ENCODE assay signal across 1 cellular context in the genomic region with DNA sequence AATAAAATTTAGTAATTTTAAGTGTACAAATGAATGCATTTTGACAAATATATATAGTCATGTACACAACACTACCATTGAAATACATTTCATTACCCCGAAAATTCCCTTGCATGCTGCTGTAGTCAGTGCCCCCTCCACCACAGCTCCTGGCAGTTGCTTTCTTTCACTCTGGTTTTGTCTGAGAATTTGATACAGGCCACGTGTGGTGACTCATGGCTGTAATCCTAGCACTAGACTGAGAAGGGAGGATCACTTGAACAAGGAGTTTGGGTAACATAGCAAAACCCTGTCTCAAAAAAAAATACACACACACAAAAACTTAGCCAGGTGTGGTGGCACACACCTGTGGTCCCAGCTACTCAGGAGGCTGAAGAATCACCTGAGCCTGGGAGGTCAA.
TF ChIP-seq lines count a peak whose summit lies in the region.

No MANE protein-coding gene starts in this region.

TF ChIP-seq in IMR-90, 13 proteins besides CTCF, POLR2A, EP300 and RAD21:
- TF ChIP-seq FOS (IDR thresholded peaks at IDR 0.05; ENCODE audit: low read depth, low read length) = peak; percentile 66; the same call in 1 of the 2 replicates
- TF ChIP-seq, protein P1, sequence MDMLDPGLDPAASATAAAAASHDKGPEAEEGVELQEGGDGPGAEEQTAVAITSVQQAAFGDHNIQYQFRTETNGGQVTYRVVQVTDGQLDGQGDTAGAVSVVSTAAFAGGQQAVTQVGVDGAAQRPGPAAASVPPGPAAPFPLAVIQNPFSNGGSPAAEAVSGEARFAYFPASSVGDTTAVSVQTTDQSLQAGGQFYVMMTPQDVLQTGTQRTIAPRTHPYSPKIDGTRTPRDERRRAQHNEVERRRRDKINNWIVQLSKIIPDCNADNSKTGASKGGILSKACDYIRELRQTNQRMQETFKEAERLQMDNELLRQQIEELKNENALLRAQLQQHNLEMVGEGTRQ (IDR thresholded peaks at IDR 0.05; ENCODE audit: low read depth, low read length) = peak; percentile 80
- TF ChIP-seq MAZ (IDR thresholded peaks at IDR 0.05; ENCODE audit: borderline replicate concordance, low read depth, low read length) = no peak
- peak; percentile 62; the same call in 1 of the 2 replicates for TF ChIP-seq MXI1 (IDR thresholded peaks at IDR 0.05; ENCODE audit: borderline replicate concordance, low read depth, low read length)
- TF ChIP-seq BHLHE40 (IDR thresholded peaks at IDR 0.05; ENCODE audit: low read depth, low read length) = peak; percentile 85
- TF ChIP-seq SMC3 (IDR thresholded peaks at IDR 0.05; ENCODE audit: low read depth, low read length) = no peak
